In genomic region chr9:127825319-127826051, GRCh38 we compare ENCODE assay signal across 6 cellular contexts. TPM values are rescaled to one million over a fixed set of nuclear protein-coding genes. Genes with fewer than 3 reads are reported as not detected.
DNase-seq lines count a peak whose midpoint lies in the region; TF ChIP-seq lines count a peak whose summit lies in the region.

No MANE protein-coding gene starts in this region.

- H3K9me3 Mint-ChIP-seq in HFFc6 (no peaks in the 10 kb centered on the region), progenitor cell of endocrine pancreas (ENCODE audit: low read depth) (no peaks in the 10 kb centered on the region)

- peaks cover 4% of the 10 kb centered on the region; the same call in 1 of the 2 replicates for H3K27me3 Mint-ChIP-seq in HFFc6 (ENCODE audit: insufficient read depth)
- peaks cover 36% of the 10 kb centered on the region for H3K27me3 Mint-ChIP-seq in progenitor cell of endocrine pancreas

- TF ChIP-seq CTCF in HFFc6 (IDR thresholded peaks at IDR 0.05) (peak; percentile 43; the same call in 1 of the 2 replicates), progenitor cell of endocrine pancreas (IDR thresholded peaks at IDR 0.05; ENCODE audit: unreplicated experiment) (peak; percentile 75)

- no peaks in the 10 kb centered on the region for H3K9me3 ChIP-seq in SJCRH30 (replicated peaks)

- H3K36me3 Mint-ChIP-seq in HFFc6 (ENCODE audit: low read depth) (peaks cover 22% of the 10 kb centered on the region), progenitor cell of endocrine pancreas (ENCODE audit: insufficient read depth) (no peaks in the 10 kb centered on the region)

- DNase-seq in HFFc6 = no peak
- DNase-seq in cerebellum (ENCODE audit: low spot score) = peak; percentile 44
- peak; percentile 69 for DNase-seq in progenitor cell of endocrine pancreas (ENCODE audit: low spot score, unreplicated experiment)
- DNase-seq in H4 (ENCODE audit: low spot score) = no peak
- DNase-seq in SJCRH30 = no peak
- DNase-seq in SKM-1 (lab: John Stamatoyannopoulos, UW; ENCODE audit: unreplicated experiment) = no peak

- H3K4me1 ChIP-seq in SJCRH30 = peaks cover 4% of the 10 kb centered on the region

- H3K36me3 ChIP-seq in SJCRH30 = peaks cover 27% of the 10 kb centered on the region

- H3K27ac Mint-ChIP-seq in HFFc6 = no peak overlapping the region
- no peak overlapping the region for H3K27ac Mint-ChIP-seq in progenitor cell of endocrine pancreas

- H3K4me1 Mint-ChIP-seq in HFFc6 (ENCODE audit: low read depth) (peaks cover 30% of the 10 kb centered on the region), progenitor cell of endocrine pancreas (ENCODE audit: low read depth) (peaks cover 5% of the 10 kb centered on the region)

- H3K27ac ChIP-seq in SJCRH30 = no peak overlapping the region

- H3K4me3 ChIP-seq in SJCRH30 = no peak overlapping the region

- no peak overlapping the region for H3K4me3 Mint-ChIP-seq in HFFc6
- H3K4me3 Mint-ChIP-seq in progenitor cell of endocrine pancreas (ENCODE audit: low read depth) = peak overlapping the region; percentile 41

- no peaks in the 10 kb centered on the region for H3K27me3 ChIP-seq in SJCRH30

RNA-seq across cellular contexts. Expression of gene FPGS, which starts 22.8 kb away (rescaled TPM):
- total RNA-seq in HFFc6 (2021; fragmentation: NEBNext Ultra II Directional; extraction: Animal tissue kit (Norgen Biotek cat#: 25700)) = 10 to 100 TPM; 51.9 to 69.2 (median 62.7) TPM
- total RNA-seq in cerebellum (20.3 TPM), progenitor cell of endocrine pancreas (75.0 and 78.4 TPM in 2 replicates)
- total RNA-seq in H4 (2014; rRNA removed; shearing (Covaris generic)) = 32.8 and 49.8 TPM in 2 replicates
- 32.0 and 39.4 TPM in 2 replicates for total RNA-seq in SJCRH30 (2014; rRNA removed; shearing (Covaris generic))

RNA-seq across cellular contexts. Expression of gene ENG, which starts 29.0 kb away (rescaled TPM):
- 100 to 1,000 TPM; 205 to 249 (median 227) TPM for total RNA-seq in HFFc6 (2021; fragmentation: NEBNext Ultra II Directional; extraction: Animal tissue kit (Norgen Biotek cat#: 25700))
- total RNA-seq in cerebellum (3.2 TPM), progenitor cell of endocrine pancreas (0.64 and 0.91 TPM in 2 replicates)
- 1.8 and 3.0 TPM in 2 replicates for total RNA-seq in H4 (2014; rRNA removed; shearing (Covaris generic))
- total RNA-seq in SJCRH30 (2014; rRNA removed; shearing (Covaris generic)) = 16.4 and 16.6 TPM in 2 replicates

RNA-seq across cellular contexts. Expression of gene CDK9, which starts 39.7 kb away (rescaled TPM):
- 10 to 100 TPM; 52.0 to 61.3 (median 56.2) TPM for total RNA-seq in HFFc6 (2021; fragmentation: NEBNext Ultra II Directional; extraction: Animal tissue kit (Norgen Biotek cat#: 25700))
- total RNA-seq in cerebellum (38.9 TPM), progenitor cell of endocrine pancreas (90.9 and 100 TPM in 2 replicates)
- total RNA-seq in H4 (2014; rRNA removed; shearing (Covaris generic)) = 22.8 and 24.8 TPM in 2 replicates
- 19.2 and 21.8 TPM in 2 replicates for total RNA-seq in SJCRH30 (2014; rRNA removed; shearing (Covaris generic))

RNA-seq across cellular contexts. Expression of gene SH2D3C, which starts 47.0 kb away (rescaled TPM):
- total RNA-seq in HFFc6 (2021; fragmentation: NEBNext Ultra II Directional; extraction: Animal tissue kit (Norgen Biotek cat#: 25700)) = not detected
- total RNA-seq in cerebellum (8.5 TPM), progenitor cell of endocrine pancreas (2.0 and 2.6 TPM in 2 replicates)
- total RNA-seq in H4 (2014; rRNA removed; shearing (Covaris generic)) = 0.12 and 0.23 TPM in 2 replicates
- 0.99 and 1.4 TPM in 2 replicates for total RNA-seq in SJCRH30 (2014; rRNA removed; shearing (Covaris generic))

RNA-seq across cellular contexts. Expression of gene AK1, which starts 52.0 kb away (rescaled TPM):
- 100 to 1,000 TPM; 109 to 130 (median 124) TPM for total RNA-seq in HFFc6 (2021; fragmentation: NEBNext Ultra II Directional; extraction: Animal tissue kit (Norgen Biotek cat#: 25700))
- total RNA-seq in cerebellum (23.0 TPM), progenitor cell of endocrine pancreas (46.2 and 46.5 TPM in 2 replicates)
- total RNA-seq in H4 (2014; rRNA removed; shearing (Covaris generic)) = 25.3 and 45.7 TPM in 2 replicates
- 31.4 and 36.4 TPM in 2 replicates for total RNA-seq in SJCRH30 (2014; rRNA removed; shearing (Covaris generic))

Comparison
In these comparisons a context has a peak if more than half of its experiments do, and no peak if none do; other contexts are left out.
1. DNase-seq: peak in cerebellum (single experiment) and progenitor cell of endocrine pancreas (single experiment); none in HFFc6 (single experiment), H4 (single experiment), SJCRH30 (0 of 2) and SKM-1 (single experiment).
2. RNA of gene ENG, which starts 29.0 kb away (total RNA-seq): 205 to 249 TPM in HFFc6; 16.4 to 16.6 TPM in SJCRH30, 3.2 TPM in cerebellum (single experiment), 1.8 to 3.0 TPM in H4 and 0.64 to 0.91 TPM in progenitor cell of endocrine pancreas; every median in the first group is over 10 times any median in the second.